In genomic region chr15:67935244-67935643, GRCh38 we compare ENCODE assay signal across 24 cellular contexts.
A peak's percentile ranks its signal among the peaks of the same experiment; 100 is the strongest.
DNase-seq lines count a peak whose midpoint lies in the region; ATAC-seq, FAIRE-seq and TF ChIP-seq lines count a peak whose summit lies in the region.
"Had no signal": no experiment of that assay in that cellular context is flagged by ENCODE, and none has a peak within 500 bp of the region (broad histone marks: within the 10 kb centered on the region; RNA-seq: fewer than 3 reads in every experiment).

No MANE protein-coding gene starts in this region.

- DNase-seq in GM23338 (ENCODE audit: low spot score) (no peak), H1 (ENCODE audit: low read depth in 1 of 2, low spot score in 2 of 2) (no peak), left lobe of liver (ENCODE audit: low spot score) (peak; percentile 54), NCI-H128 (lab: John Stamatoyannopoulos, UW; ENCODE audit: unreplicated experiment) (no peak)
- DNase-seq in activated CD4-positive, alpha-beta memory T cell treated with anti-CD3 and anti-CD28 coated beads for 36 hours, result no peak
- DNase-seq: BE2C; CD4-positive, CD25-positive, alpha-beta regulatory T cell; EL; GF-D8; HCEC 1CT; NCI-H1417; NCI-H1694 treated with DMSO at 0.1 percent for 48 hours; NCI-H2081 treated with DMSO at 0.1 percent for 48 hours; NCI-H2171 treated with DMSO at 0.1 percent for 48 hours; NCI-H526; PC-3; RPMI8226; SIG-M5; SK-N-SH had no signal

- intact Hi-C loops in activated CD4-positive, alpha-beta memory T cell treated with anti-CD3 and anti-CD28 coated beads for 36 hours (cut with micrococcal nuclease), result no loop called here

- H3K36me3 ChIP-seq in GM23338 (ENCODE audit: insufficient read depth) (no peaks in the 10 kb centered on the region), Loucy (ENCODE audit: insufficient read depth, low read length) (no peaks in the 10 kb centered on the region), H1 (ENCODE audit: control insufficient read depth in 2 of 4, insufficient read depth in 4 of 4, low read length in 3 of 4) (no peaks in the 10 kb centered on the region)
- H3K36me3 ChIP-seq: BE2C had no signal

- H4K5ac ChIP-seq in H1 (ENCODE audit: insufficient read length, low read depth, low read length), result no peak overlapping the region

- H3F3A ChIP-seq in GM23338 (replicated peaks; ENCODE audit: low read depth), result no peaks in the 10 kb centered on the region
- H3F3A ChIP-seq in Loucy (ENCODE audit: low read depth), result no peaks in the 10 kb centered on the region

- H3K23me2 ChIP-seq in H1 (ENCODE audit: low read depth, low read length), result no peaks in the 10 kb centered on the region

- no peak overlapping the region for H2BK5ac ChIP-seq in H1 (ENCODE audit: low read depth, low read length)

- H3K56ac ChIP-seq in H1 (replicated peaks; ENCODE audit: insufficient read length, low read depth, low read length), result no peak overlapping the region

- H2AFZ ChIP-seq in GM23338 (no peak overlapping the region), Loucy (ENCODE audit: low read length) (no peak overlapping the region), H1 (ENCODE audit: low read length) (no peak overlapping the region)

- TF ChIP-seq CTCF in GM23338 (conservative IDR thresholded peaks at IDR 0.05; ENCODE audit: low read depth in 2 of 2) (peak; percentile 25 to 54), Loucy (conservative IDR thresholded peaks at IDR 0.05; ENCODE audit: low read length) (peak; percentile 38), H1 (IDR thresholded peaks at IDR 0.05; ENCODE audit: control extremely low read depth in 1 of 3, insufficient read depth in 1 of 3, low read depth in 1 of 3, low read length in 3 of 3) (peak in 2 of 3 experiments; percentile 4 to 34; a peak in 2 of 4 replicates)

- no peak overlapping the region for H3K27ac Mint-ChIP-seq in GM23338
- H3K27ac Mint-ChIP-seq in activated CD4-positive, alpha-beta memory T cell treated with anti-CD3 and anti-CD28 coated beads for 36 hours, result no peak overlapping the region
- H3K27ac Mint-ChIP-seq: CD4-positive, CD25-positive, alpha-beta regulatory T cell had no signal

- no peak overlapping the region for H4K91ac ChIP-seq in H1 (replicated peaks; ENCODE audit: insufficient read length, low read length)

- no peak overlapping the region for H2BK12ac ChIP-seq in H1 (ENCODE audit: low read depth, low read length)

- peaks cover 6% of the 10 kb centered on the region for H3K4me1 Mint-ChIP-seq in GM23338
- no peaks in the 10 kb centered on the region for H3K4me1 Mint-ChIP-seq in activated CD4-positive, alpha-beta memory T cell treated with anti-CD3 and anti-CD28 coated beads for 36 hours (ENCODE audit: low read depth)

- H3K14ac ChIP-seq in H1 (ENCODE audit: insufficient read length), result no peak overlapping the region

- H3K27me3 ChIP-seq in GM23338 (ENCODE audit: insufficient read depth) (no peaks in the 10 kb centered on the region), Loucy (ENCODE audit: insufficient read depth, low read length, poor library complexity, severe bottlenecking) (no peaks in the 10 kb centered on the region), H1 (replicated peaks in 1 of 4; ENCODE audit: control insufficient read depth in 3 of 4, extremely low read depth in 1 of 4, insufficient read depth in 3 of 4, low read length in 3 of 4) (no peaks in the 10 kb centered on the region)
- H3K27me3 ChIP-seq: BE2C had no signal

- peak in 1 of 2 experiments; percentile 39; a peak in 1 of 4 replicates for TF ChIP-seq RAD21 in H1 (IDR thresholded peaks at IDR 0.05 in 1 of 2, conservative IDR thresholded peaks at IDR 0.05 in 1 of 2; ENCODE audit: low read depth in 2 of 2, low read length in 2 of 2)

- H2BK15ac ChIP-seq in H1 (ENCODE audit: low read length), result no peak overlapping the region

- H4K8ac ChIP-seq in H1 (ENCODE audit: extremely low read depth, insufficient read depth, low read length), result no peak overlapping the region

- H3K27ac ChIP-seq in GM23338 (ENCODE audit: low read depth) (no peak overlapping the region), H1 (ENCODE audit: low read depth, low read length) (no peak overlapping the region)

- H3K4me3 Mint-ChIP-seq in GM23338, result no peak overlapping the region
- no peak overlapping the region for H3K4me3 Mint-ChIP-seq in activated CD4-positive, alpha-beta memory T cell treated with anti-CD3 and anti-CD28 coated beads for 36 hours
- H3K4me3 Mint-ChIP-seq: CD4-positive, CD25-positive, alpha-beta regulatory T cell; IgD-negative memory B cell had no signal

- no peaks in the 10 kb centered on the region for H3K36me3 Mint-ChIP-seq in GM23338 (ENCODE audit: low read depth)
- H3K36me3 Mint-ChIP-seq in activated CD4-positive, alpha-beta memory T cell treated with anti-CD3 and anti-CD28 coated beads for 36 hours, result no peaks in the 10 kb centered on the region
- H3K36me3 Mint-ChIP-seq: CD4-positive, CD25-positive, alpha-beta regulatory T cell; IgD-negative memory B cell had no signal

- no peak overlapping the region for H2BK120ac ChIP-seq in H1 (replicated peaks; ENCODE audit: low read depth, low read length)

- FAIRE-seq in H1 (lab: Jason Lieb, UNC), result no peak
- FAIRE-seq: A549 had no signal

- H3K23ac ChIP-seq in H1 (ENCODE audit: insufficient read length), result no peak overlapping the region

- CTCF ChIA-PET in H1 (lab: Charles Lee; ENCODE audit: partially characterized antibody), result interaction anchor here (0.5 to 1.3 kb wide), 3 partner anchors 17 to 228 kb away, joined by 3 to 4 read pairs (median 3); no protein-coding TSS in a partner anchor
- CTCF ChIA-PET in activated CD4-positive, alpha-beta memory T cell treated with anti-CD3 and anti-CD28 coated beads for 36 hours (lab: Charles Lee), result no interaction called here

- no peak overlapping the region for H3K4ac ChIP-seq in H1 (replicated peaks; ENCODE audit: insufficient read length, low read depth, low read length)

- no peaks in the 10 kb centered on the region for H3K9me3 ChIP-seq in Loucy (ENCODE audit: insufficient read depth, low read depth, low read length)
- H3K9me3 ChIP-seq in H1 (ENCODE audit: insufficient read depth in 2 of 2, low read depth in 1 of 2, low read length in 1 of 2), result no peaks in the 10 kb centered on the region
- H3K9me3 ChIP-seq: A549, BE2C, SK-N-SH had no signal

- H3K9me3 Mint-ChIP-seq in GM23338, result peaks cover 2% of the 10 kb centered on the region; the same call in 2 of the 3 replicates
- H3K9me3 Mint-ChIP-seq in activated CD4-positive, alpha-beta memory T cell treated with anti-CD3 and anti-CD28 coated beads for 36 hours, result no peaks in the 10 kb centered on the region
- H3K9me3 Mint-ChIP-seq: IgD-negative memory B cell had no signal

- no peak for ATAC-seq in GM23338
- ATAC-seq in left lobe of liver, result peak; percentile 92
- no peak for ATAC-seq in GM18858 (IDR thresholded peaks at IDR 0.05; ENCODE audit: unreplicated experiment)
- no peak for ATAC-seq in GM19467 (IDR thresholded peaks at IDR 0.05; ENCODE audit: unreplicated experiment)
- ATAC-seq: A549, PC-3 had no signal

- no peak overlapping the region for H3K4me2 ChIP-seq in GM23338
- no peak overlapping the region for H3K4me2 ChIP-seq in Loucy (ENCODE audit: low read depth, low read length, poor library complexity, severe bottlenecking)
- H3K4me2 ChIP-seq in H1 (ENCODE audit: insufficient read depth in 1 of 2, low read depth in 2 of 2, low read length in 2 of 2), result no peak overlapping the region
- H3K4me2 ChIP-seq: A549, SK-N-SH had no signal

- H3K9ac ChIP-seq in Loucy (ENCODE audit: low read depth, low read length, poor library complexity, severe bottlenecking), result no peak overlapping the region
- H3K9ac ChIP-seq in H1 (replicated peaks in 1 of 4; ENCODE audit: extremely low read depth in 1 of 4, low read depth in 3 of 4, low read length in 3 of 4), result no peak overlapping the region
- H3K9ac ChIP-seq: SK-N-SH had no signal

- H3K4me3 ChIP-seq in GM23338 (no peak overlapping the region), Loucy (ENCODE audit: low read length, poor library complexity, severe bottlenecking) (no peak overlapping the region), H1 (ENCODE audit: extremely low read depth in 1 of 4, insufficient read depth in 2 of 4, low read depth in 3 of 4, low read length in 4 of 4) (no peak overlapping the region)
- H3K4me3 ChIP-seq: A549 had no signal

- no peaks in the 10 kb centered on the region for H4K20me1 ChIP-seq in GM23338 (replicated peaks; ENCODE audit: insufficient read depth)
- H4K20me1 ChIP-seq in Loucy (ENCODE audit: insufficient read depth, low read length, poor library complexity, severe bottlenecking), result no peaks in the 10 kb centered on the region
- no peaks in the 10 kb centered on the region for H4K20me1 ChIP-seq in H1 (replicated peaks in 1 of 2; ENCODE audit: control insufficient read depth in 1 of 2, insufficient read depth in 2 of 2, low read length in 2 of 2)

- H3K18ac ChIP-seq in H1 (ENCODE audit: extremely low read depth, low read length), result no peak overlapping the region

- peaks cover 7% of the 10 kb centered on the region for H3K27me3 Mint-ChIP-seq in GM23338 (ENCODE audit: insufficient read depth, low read depth, poor library complexity)
- no peaks in the 10 kb centered on the region for H3K27me3 Mint-ChIP-seq in activated CD4-positive, alpha-beta memory T cell treated with anti-CD3 and anti-CD28 coated beads for 36 hours
- H3K27me3 Mint-ChIP-seq: IgD-negative memory B cell had no signal

- no peaks in the 10 kb centered on the region for H3K79me1 ChIP-seq in H1 (ENCODE audit: low read depth, low read length)

- no peak for TF ChIP-seq EP300 in H1 (IDR thresholded peaks at IDR 0.05; ENCODE audit: borderline replicate concordance in 1 of 2, low read depth in 2 of 2, low read length in 2 of 2)

- no peak overlapping the region for H2AK5ac ChIP-seq in H1 (ENCODE audit: low read depth, low read length)

- TF ChIP-seq POLR2A in H1 (IDR thresholded peaks at IDR 0.05; ENCODE audit: control extremely low read depth in 1 of 2, low read depth in 2 of 2, low read length in 2 of 2), result no peak

- H3K79me2 ChIP-seq in GM23338 (replicated peaks; ENCODE audit: insufficient read depth), result no peaks in the 10 kb centered on the region
- H3K79me2 ChIP-seq in Loucy (ENCODE audit: insufficient read depth, low read length), result no peaks in the 10 kb centered on the region
- H3K79me2 ChIP-seq in H1 (ENCODE audit: control insufficient read depth in 1 of 2, insufficient read depth in 2 of 2, low read length in 2 of 2), result no peaks in the 10 kb centered on the region

- POLR2A ChIA-PET in H1 (lab: Charles Lee; ENCODE audit: partially characterized antibody), result no interaction called here
- POLR2A ChIA-PET in activated CD4-positive, alpha-beta memory T cell treated with anti-CD3 and anti-CD28 coated beads for 36 hours (lab: Charles Lee), result no interaction called here

- H3K4me1 ChIP-seq in GM23338 (ENCODE audit: insufficient read depth), result no peaks in the 10 kb centered on the region; the same call in 1 of the 2 replicates
- peaks cover 10% of the 10 kb centered on the region for H3K4me1 ChIP-seq in Loucy (ENCODE audit: insufficient read depth, low read length, poor library complexity, severe bottlenecking)
- no peaks in the 10 kb centered on the region for H3K4me1 ChIP-seq in H1 (replicated peaks in 1 of 4; ENCODE audit: control insufficient read depth in 3 of 4, insufficient read depth in 4 of 4, low read length in 3 of 4)
- H3K4me1 ChIP-seq: BE2C had no signal

- H2BK20ac ChIP-seq in H1 (ENCODE audit: low read length), result no peak overlapping the region

- no peaks in the 10 kb centered on the region for H3K9me2 ChIP-seq in GM23338 (ENCODE audit: insufficient read depth)
- H3K9me2 ChIP-seq in Loucy (replicated peaks; ENCODE audit: low read depth, low read length), result no peaks in the 10 kb centered on the region
- H3K9me2 ChIP-seq: SK-N-SH had no signal
